Comparison of ENCODE assay signal across 28 cellular contexts in genomic region chr3:63192248-63192647, GRCh38.
DNase-seq lines count a peak whose midpoint lies in the region; ATAC-seq, FAIRE-seq and TF ChIP-seq lines count a peak whose summit lies in the region.
"Had no signal": no experiment of that assay in that cellular context is flagged by ENCODE, and none has a peak within 500 bp of the region (broad histone marks: within the 10 kb centered on the region; RNA-seq: fewer than 3 reads in every experiment).

No MANE protein-coding gene starts in this region.

- no peaks in the 10 kb centered on the region for H3K4me1 ChIP-seq in HepG2 (ENCODE audit: insufficient read depth, low read length)
- H3K4me1 ChIP-seq: breast epithelium, colonic mucosa, esophagus muscularis mucosa, spleen, tibial artery had no signal

- intact Hi-C loops in HepG2 (cut with micrococcal nuclease; ENCODE audit: unreplicated experiment) = loop anchor here (10.0 kb wide), 1 partner anchor 317 kb away; the partner anchor contains the start of gene CADPS

- TF ChIP-seq POLR2A in HepG2 (IDR thresholded peaks at IDR 0.05; ENCODE audit: insufficient read depth in 1 of 2, low read depth in 2 of 2, low read length in 2 of 2) = no peak

- H3K4me3 ChIP-seq in HepG2 (replicated peaks in 1 of 3; ENCODE audit: insufficient read depth in 1 of 3, low read depth in 2 of 3, low read length in 3 of 3) = no peak overlapping the region
- H3K4me3 ChIP-seq: breast epithelium, colonic mucosa, esophagus muscularis mucosa, lung, spleen, tibial artery had no signal

- H2AFZ ChIP-seq in HepG2 (ENCODE audit: low read length) = no peak overlapping the region

- TF ChIP-seq RAD21 in HepG2 (CRISPR knock-in tag; IDR thresholded peaks at IDR 0.05) = no peak

- TF ChIP-seq EP300 in HepG2 (IDR thresholded peaks at IDR 0.05; ENCODE audit: low read depth in 2 of 2, low read length in 2 of 2) = no peak
- TF ChIP-seq EP300 in HepG2 (CRISPR knock-in tag; IDR thresholded peaks at IDR 0.05; ENCODE audit: borderline replicate concordance) = no peak

- DNase-seq in HuH-7 (ENCODE audit: low spot score) (peak; percentile 0), NCI-H187 (lab: John Stamatoyannopoulos, UW) (peak; percentile 1 to 5), NCI-H69 (lab: John Stamatoyannopoulos, UW) (peak; percentile 95), HepG2 (ENCODE audit: low spot score) (no peak), putamen (ENCODE audit: low spot score) (no peak)
- no peak for DNase-seq in activated CD4-positive, alpha-beta T cell treated with anti-CD3 and anti-CD28 coated beads, Interleukin-2, amount 50 U/mL, for 48 hours
- DNase-seq: activated CD4-positive, alpha-beta memory T cell treated with anti-CD3 and anti-CD28 coated beads, Interleukin-2, amount 10 ng/mL, durations not matched to agents 7 days and 5 days; activated CD4-positive, CD25-positive, alpha-beta regulatory T cell; activated effector memory CD4-positive, alpha-beta T cell treated with anti-CD3 and anti-CD28 coated beads, Interleukin-2, amount 50 U/mL, for 16 hours; activated naive CD8-positive, alpha-beta T cell treated with anti-CD3 and anti-CD28 coated beads, Interleukin-2, amount 50 U/mL, for 24 hours; activated T-cell treated with anti-CD3 and anti-CD28 coated beads for 4 hours; colonic mucosa; DMS79; islet precursor cell; NCI-H2227 treated with DMSO at 0.1 percent for 48 hours; spleen; stimulated activated CD4-positive, alpha-beta T cell treated with anti-CD3 and anti-CD28 coated beads, Interleukin-4, amount 100 ng/mL, for 1 hour; stimulated activated naive CD8-positive, alpha-beta T cell treated with anti-CD3 and anti-CD28 coated beads, Interleukin-15, amount 100 ng/mL, for 72 hours; T1000; tibial artery had no signal

- H3K9ac ChIP-seq in HepG2 (ENCODE audit: insufficient read depth, low read depth, low read length) = no peak overlapping the region
- H3K9ac ChIP-seq: KMS-11 had no signal

- H3K79me2 ChIP-seq in HepG2 (ENCODE audit: insufficient read depth, low read length) = no peaks in the 10 kb centered on the region

- FAIRE-seq in HepG2 (lab: Jason Lieb, UNC) = no peak
- FAIRE-seq: frontal cortex had no signal

- no peaks in the 10 kb centered on the region for H3K27me3 ChIP-seq in HepG2 (ENCODE audit: control insufficient read depth in 1 of 2, insufficient read depth in 2 of 2, low read length in 2 of 2)
- H3K27me3 ChIP-seq: breast epithelium, colonic mucosa, esophagus muscularis mucosa, spleen, tibial artery had no signal

- no peaks in the 10 kb centered on the region for H3K36me3 ChIP-seq in HepG2 (replicated peaks in 1 of 2; ENCODE audit: control insufficient read depth in 1 of 2, insufficient read depth in 2 of 2, low read length in 2 of 2)
- H3K36me3 ChIP-seq: breast epithelium, colonic mucosa, esophagus muscularis mucosa, spleen, tibial artery had no signal

- no peaks in the 10 kb centered on the region for H3K9me3 ChIP-seq in HepG2 (ENCODE audit: low read length)
- H3K9me3 ChIP-seq: breast epithelium, colonic mucosa, esophagus muscularis mucosa, spleen, tibial artery had no signal

- CTCF ChIA-PET in HepG2 (lab: Yijun Ruan, JAX; ENCODE audit: low intra/inter-chr PET ratio, low total read pairs) = interaction anchor here (2.0 kb wide), 1 partner anchor 527 kb away, joined by 12 read pairs; no protein-coding TSS in a partner anchor

- WGBS in HepG2 (ENCODE audit: low lambda C conversion rate) = 2% methylated on average over 3 of the region's 3 CpGs

- POLR2A ChIA-PET in HepG2 (lab: Yijun Ruan, JAX) = no interaction called here

- no peak for TF ChIP-seq CTCF in HepG2 (CRISPR knock-in tag; IDR thresholded peaks at IDR 0.05)

- no peaks in the 10 kb centered on the region for H4K20me1 ChIP-seq in HepG2 (ENCODE audit: insufficient read depth, low read length)

- H3K27ac ChIP-seq in HepG2 (ENCODE audit: extremely low read length, insufficient read depth, low read length) = no peak overlapping the region
- H3K27ac ChIP-seq: breast epithelium, colonic mucosa, esophagus muscularis mucosa, KMS-11, spleen, tibial artery had no signal

- ATAC-seq in HepG2 (peak; percentile 44; the same call in 2 of the 3 replicates), GM18517 (IDR thresholded peaks at IDR 0.05; ENCODE audit: unreplicated experiment) (no peak), HG02623 (IDR thresholded peaks at IDR 0.05; ENCODE audit: unreplicated experiment) (no peak)
- ATAC-seq: activated naive CD8-positive, alpha-beta T cell treated with anti-CD3 and anti-CD28 coated beads, Interleukin-2, amount 50 U/mL, for 24 hours; HCT116; stimulated activated naive CD8-positive, alpha-beta T cell treated with anti-CD3 and anti-CD28 coated beads, Interleukin-15, amount 100 ng/mL, for 72 hours had no signal

- no peak overlapping the region for H3K4me2 ChIP-seq in HepG2 (ENCODE audit: low read depth, low read length)
- H3K4me2 ChIP-seq: KMS-11 had no signal

- no TSS peak for BruUV-seq in HepG2 (replicated peaks; lab: Mats Ljungman, UMichigan)

- in situ Hi-C loops in HepG2 (cut with HindIII; ENCODE audit: extremely low pct_ligation_motif_present, low pct_unique_long_range_greater_than_20kb) = loop anchor here (10.0 kb wide), 1 partner anchor 527 kb away; no protein-coding TSS in a partner anchor

TF ChIP-seq in HepG2, 621 proteins besides CTCF, POLR2A, EP300 and RAD21:
- TF ChIP-seq ZNF343 (CRISPR knock-in tag; IDR thresholded peaks at IDR 0.05) (no peak), ZNF362 (CRISPR knock-in tag; IDR thresholded peaks at IDR 0.05; ENCODE audit: borderline replicate concordance) (no peak), TOPORS (CRISPR knock-in tag; IDR thresholded peaks at IDR 0.05) (no peak), AGO2 (optimal IDR thresholded peaks at IDR 0.05; ENCODE audit: low read depth, low read length) (no peak), NR2F2 (IDR thresholded peaks at IDR 0.05; ENCODE audit: borderline replicate concordance, low read depth) (no peak), REL (CRISPR knock-in tag; conservative IDR thresholded peaks at IDR 0.05) (no peak), ZNF512 (CRISPR knock-in tag; IDR thresholded peaks at IDR 0.05) (no peak), HDAC6 (IDR thresholded peaks at IDR 0.05; ENCODE audit: low read depth, low read length) (no peak), ZNF879 (CRISPR knock-in tag; IDR thresholded peaks at IDR 0.05) (no peak), SAFB2 (CRISPR knock-in tag; IDR thresholded peaks at IDR 0.05; ENCODE audit: borderline replicate concordance, low read depth) (no peak), NFIC (IDR thresholded peaks at IDR 0.05; ENCODE audit: low read length) (no peak), ZBTB20 (CRISPR knock-in tag; IDR thresholded peaks at IDR 0.05; ENCODE audit: borderline replicate concordance, low read depth) (no peak), ZMYM3 (CRISPR knock-in tag; IDR thresholded peaks at IDR 0.05) (no peak)
- TF ChIP-seq, protein P1, sequence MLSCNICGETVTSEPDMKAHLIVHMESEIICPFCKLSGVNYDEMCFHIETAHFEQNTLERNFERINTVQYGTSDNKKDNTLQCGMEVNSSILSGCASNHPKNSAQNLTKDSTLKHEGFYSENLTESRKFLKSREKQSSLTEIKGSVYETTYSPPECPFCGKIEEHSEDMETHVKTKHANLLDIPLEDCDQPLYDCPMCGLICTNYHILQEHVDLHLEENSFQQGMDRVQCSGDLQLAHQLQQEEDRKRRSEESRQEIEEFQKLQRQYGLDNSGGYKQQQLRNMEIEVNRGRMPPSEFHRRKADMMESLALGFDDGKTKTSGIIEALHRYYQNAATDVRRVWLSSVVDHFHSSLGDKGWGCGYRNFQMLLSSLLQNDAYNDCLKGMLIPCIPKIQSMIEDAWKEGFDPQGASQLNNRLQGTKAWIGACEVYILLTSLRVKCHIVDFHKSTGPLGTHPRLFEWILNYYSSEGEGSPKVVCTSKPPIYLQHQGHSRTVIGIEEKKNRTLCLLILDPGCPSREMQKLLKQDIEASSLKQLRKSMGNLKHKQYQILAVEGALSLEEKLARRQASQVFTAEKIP (CRISPR knock-in tag; IDR thresholded peaks at IDR 0.05; ENCODE audit: borderline replicate concordance) = no peak
- TF ChIP-seq, protein P2, sequence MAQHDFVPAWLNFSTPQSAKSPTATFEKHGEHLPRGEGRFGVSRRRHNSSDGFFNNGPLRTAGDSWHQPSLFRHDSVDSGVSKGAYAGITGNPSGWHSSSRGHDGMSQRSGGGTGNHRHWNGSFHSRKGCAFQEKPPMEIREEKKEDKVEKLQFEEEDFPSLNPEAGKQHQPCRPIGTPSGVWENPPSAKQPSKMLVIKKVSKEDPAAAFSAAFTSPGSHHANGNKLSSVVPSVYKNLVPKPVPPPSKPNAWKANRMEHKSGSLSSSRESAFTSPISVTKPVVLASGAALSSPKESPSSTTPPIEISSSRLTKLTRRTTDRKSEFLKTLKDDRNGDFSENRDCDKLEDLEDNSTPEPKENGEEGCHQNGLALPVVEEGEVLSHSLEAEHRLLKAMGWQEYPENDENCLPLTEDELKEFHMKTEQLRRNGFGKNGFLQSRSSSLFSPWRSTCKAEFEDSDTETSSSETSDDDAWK (CRISPR knock-in tag; IDR thresholded peaks at IDR 0.05) = no peak
TF ChIP-seq in HepG2: peak in this region for 0.

Comparison
In these comparisons a context has a peak if more than half of its experiments do, and no peak if none do; other contexts are left out.
1. DNase-seq: peak in HuH-7 (single experiment), NCI-H187 (2 of 2) and NCI-H69 (single experiment); none in HepG2 (single experiment), putamen (single experiment) and activated CD4-positive, alpha-beta T cell treated with anti-CD3 and anti-CD28 coated beads, Interleukin-2, amount 50 U/mL, for 48 hours (0 of 2).